1 cellular context compared by ENCODE assay signal in genomic region chr3:30518201-30518864, GRCh38.
TF ChIP-seq lines count a peak whose summit lies in the region.

No MANE protein-coding gene starts in this region.

TF ChIP-seq in endothelial cell of umbilical vein, 7 proteins besides CTCF, POLR2A, EP300 and RAD21 (continued from another document):
- TF ChIP-seq MAX (IDR thresholded peaks at IDR 0.05; ENCODE audit: insufficient read depth, insufficient read length) (peak; percentile 24), FOS (IDR thresholded peaks at IDR 0.05; ENCODE audit: borderline replicate concordance, insufficient read depth, low read length) (no peak), GATA2 (IDR thresholded peaks at IDR 0.05; ENCODE audit: insufficient read depth, insufficient read length, low read depth, low read length) (peak; percentile 68), POLR2AphosphoS5 (IDR thresholded peaks at IDR 0.05; ENCODE audit: insufficient read depth, low read depth, low read length) (peak; percentile 91), MYC (IDR thresholded peaks at IDR 0.05; ENCODE audit: low read depth, low read length) (no peak), JUN (IDR thresholded peaks at IDR 0.05; ENCODE audit: borderline replicate concordance, insufficient read depth, insufficient read length, low read depth) (peak; percentile 31)
